ENCODE assay signal across 25 cellular contexts in the genomic region with DNA sequence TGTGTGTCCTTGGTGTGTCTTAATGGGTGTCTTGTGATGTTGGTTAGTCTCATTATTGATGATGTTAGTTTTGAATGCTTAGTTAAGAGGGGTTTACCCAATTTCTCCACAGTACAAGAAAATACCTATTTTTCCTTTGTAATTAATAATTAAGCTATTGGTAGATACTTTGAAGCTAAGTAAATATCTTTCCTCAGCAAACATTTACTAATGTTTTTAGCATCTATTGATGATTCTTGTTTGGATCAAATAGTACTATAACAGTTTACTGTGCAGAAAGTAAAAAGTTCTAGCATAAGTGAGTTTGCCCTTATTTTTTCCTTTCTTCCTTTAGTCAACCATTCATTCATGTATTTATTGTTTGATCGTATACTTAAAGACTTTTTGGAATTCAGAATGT. TPM values are rescaled to one million over a fixed set of nuclear protein-coding genes. Genes with fewer than 3 reads are reported as not detected.
DNase-seq lines count a peak whose midpoint lies in the region; ATAC-seq and TF ChIP-seq lines count a peak whose summit lies in the region.
"Had no signal": no experiment of that assay in that cellular context is flagged by ENCODE, and none has a peak within 500 bp of the region (broad histone marks: within the 10 kb centered on the region; RNA-seq: fewer than 3 reads in every experiment).

No MANE protein-coding gene starts in this region.

- H3K27ac Mint-ChIP-seq in activated CD4-positive, alpha-beta T cell treated with anti-CD3 and anti-CD28 coated beads for 36 hours: no peak overlapping the region
- H3K27ac Mint-ChIP-seq: H9 had no signal

- CTCF ChIA-PET in activated CD4-positive, alpha-beta T cell treated with anti-CD3 and anti-CD28 coated beads for 36 hours (lab: Charles Lee): interaction anchor here (0.7 to 1.4 kb wide), 2 partner anchors 115 to 279 kb away, joined by 3 to 5 read pairs; no protein-coding TSS in a partner anchor

- no peaks in the 10 kb centered on the region for H3K79me2 ChIP-seq in MM.1S (ENCODE audit: low read length)

- no peak for ATAC-seq in heart right ventricle
- ATAC-seq in gastrocnemius medialis: no peak
- ATAC-seq in activated CD4-positive, alpha-beta T cell treated with anti-CD3 and anti-CD28 coated beads for 36 hours: no peak
- no peak for ATAC-seq in activated CD4-positive, CD25-positive, alpha-beta regulatory T cell treated with anti-CD3 and anti-CD28 coated beads, Interleukin-2, amount 50 U/mL, for 24 hours

- no peaks in the 10 kb centered on the region for H3K36me3 Mint-ChIP-seq in activated CD4-positive, alpha-beta T cell treated with anti-CD3 and anti-CD28 coated beads for 36 hours (ENCODE audit: low read depth)

- peak overlapping the region; percentile 1 for H3K27ac ChIP-seq in left ventricle myocardium inferior (replicated peaks)
- H3K27ac ChIP-seq in heart right ventricle: peak overlapping the region in 1 of 10 donors; percentile 5
- peak overlapping the region; percentile 15 to 46 for H3K27ac ChIP-seq in liver (ENCODE audit: low read depth in 1 of 2, low read length in 2 of 2)
- H3K27ac ChIP-seq in gastrocnemius medialis: peak overlapping the region; percentile 39 to 67 (median 53)
- H3K27ac ChIP-seq in MM.1S (ENCODE audit: low read length): no peak overlapping the region
- H3K27ac ChIP-seq: 22Rv1, GM23248, RWPE1 had no signal

- no peaks in the 10 kb centered on the region for H3K4me1 Mint-ChIP-seq in activated CD4-positive, alpha-beta T cell treated with anti-CD3 and anti-CD28 coated beads for 36 hours

- TF ChIP-seq CTCF in left ventricle myocardium inferior (IDR thresholded peaks at IDR 0.05; ENCODE audit: borderline replicate concordance): no peak
- TF ChIP-seq CTCF in heart right ventricle (IDR thresholded peaks at IDR 0.05): no peak
- TF ChIP-seq CTCF in liver (IDR thresholded peaks at IDR 0.05; ENCODE audit: low read depth, low read length, missing input control): no peak
- TF ChIP-seq CTCF in gastrocnemius medialis (IDR thresholded peaks at IDR 0.05 in 4 of 5, conservative IDR thresholded peaks at IDR 0.05 in 1 of 5): no peak
- no peak for TF ChIP-seq CTCF in MM.1S (IDR thresholded peaks at IDR 0.05; ENCODE audit: low read length)

- H3K4me3 ChIP-seq in left ventricle myocardium inferior (no peak overlapping the region), heart right ventricle (no peak overlapping the region), liver (ENCODE audit: low read depth in 1 of 3, low read length in 3 of 3) (no peak overlapping the region), gastrocnemius medialis (no peak overlapping the region), MM.1S (ENCODE audit: low read length) (no peak overlapping the region)
- H3K4me3 ChIP-seq: GM23248 had no signal

- no peaks in the 10 kb centered on the region for H3F3A ChIP-seq in MM.1S (ENCODE audit: insufficient read depth, low read length)

- H3K4me1 ChIP-seq in left ventricle myocardium inferior: peaks cover 85% of the 10 kb centered on the region
- H3K4me1 ChIP-seq in heart right ventricle: peaks cover 3 to 78% (median 45%) of the 10 kb centered on the region in 9 donors
- H3K4me1 ChIP-seq in liver (ENCODE audit: control insufficient read depth in 4 of 4, insufficient read depth in 4 of 4, low read length in 3 of 4): peaks cover 10 to 24% (median 20%) of the 10 kb centered on the region in 4 donors
- H3K4me1 ChIP-seq in gastrocnemius medialis: peaks cover 76 to 87% of the 10 kb centered on the region in 2 donors
- no peaks in the 10 kb centered on the region for H3K4me1 ChIP-seq in MM.1S (ENCODE audit: low read length)

- H3K9me3 ChIP-seq in left ventricle myocardium inferior (replicated peaks) (no peaks in the 10 kb centered on the region), heart right ventricle (no peaks in the 10 kb centered on the region), liver (ENCODE audit: control insufficient read depth in 4 of 4, low read length in 3 of 4) (no peaks in the 10 kb centered on the region), gastrocnemius medialis (no peaks in the 10 kb centered on the region), MM.1S (replicated peaks; ENCODE audit: insufficient read depth, low read length) (no peaks in the 10 kb centered on the region)

- H3K9me3 Mint-ChIP-seq in activated CD4-positive, alpha-beta T cell treated with anti-CD3 and anti-CD28 coated beads for 36 hours (ENCODE audit: low read depth): no peaks in the 10 kb centered on the region
- H3K9me3 Mint-ChIP-seq: H9 had no signal

- H3K27me3 ChIP-seq in left ventricle myocardium inferior (ENCODE audit: low read depth) (no peaks in the 10 kb centered on the region), heart right ventricle (no peaks in the 10 kb centered on the region), liver (ENCODE audit: control insufficient read depth in 4 of 4, insufficient read depth in 4 of 4, low read length in 3 of 4) (no peaks in the 10 kb centered on the region), gastrocnemius medialis (no peaks in the 10 kb centered on the region), MM.1S (replicated peaks; ENCODE audit: insufficient read depth, low read length) (no peaks in the 10 kb centered on the region)

- no peak overlapping the region for H2AFZ ChIP-seq in MM.1S (ENCODE audit: low read length)
- H2AFZ ChIP-seq: GM23248 had no signal

- intact Hi-C loops in left ventricle myocardium inferior (cut with micrococcal nuclease) (loop anchor here (5.0 kb wide), 1 partner anchor 118 kb away; no protein-coding TSS in a partner anchor), heart right ventricle (cut with DNase I) (loop anchor here in 3 of 10 donors (5.0 kb wide), 4 partner anchors 67 to 118 kb away; no protein-coding TSS in a partner anchor), gastrocnemius medialis (cut with DNase I; ENCODE audit: low total_unique reads) (loop anchor here (5.0 kb wide), 1 partner anchor 62 kb away; no protein-coding TSS in a partner anchor)
- intact Hi-C loops in activated CD4-positive, alpha-beta T cell treated with anti-CD3 and anti-CD28 coated beads for 36 hours (cut with DNase I, micrococcal nuclease): no loop called here

- in situ Hi-C loops in gastrocnemius medialis (cut with MboI; ENCODE audit: low sequenced_read_pairs in 4 of 4): no loop called here

- H4K20me1 ChIP-seq in MM.1S (ENCODE audit: insufficient read depth, low read length): no peaks in the 10 kb centered on the region

- H3K9ac ChIP-seq in liver (ENCODE audit: low read depth in 1 of 2, low read length in 2 of 2) (no peak overlapping the region), MM.1S (ENCODE audit: low read length) (no peak overlapping the region)
- H3K9ac ChIP-seq: GM23248 had no signal

- 85 to 88% methylated on average over 1 of the region's 1 CpG for WGBS in heart right ventricle, 2 donors
- WGBS in liver: 45% methylated on average over 1 of the region's 1 CpG

- peaks cover 46% of the 10 kb centered on the region for H3K36me3 ChIP-seq in left ventricle myocardium inferior
- peaks cover 0 to 50% (median 0%) of the 10 kb centered on the region in 9 donors for H3K36me3 ChIP-seq in heart right ventricle
- H3K36me3 ChIP-seq in liver (ENCODE audit: control insufficient read depth in 4 of 4, insufficient read depth in 3 of 4, low read depth in 1 of 4, low read length in 3 of 4): peaks cover 0 to 2% (median 0%) of the 10 kb centered on the region in 4 donors
- H3K36me3 ChIP-seq in gastrocnemius medialis: peaks cover 0 to 8% of the 10 kb centered on the region in 2 donors
- no peaks in the 10 kb centered on the region for H3K36me3 ChIP-seq in MM.1S (replicated peaks; ENCODE audit: insufficient read depth, low read length)

- TF ChIP-seq POLR2A in gastrocnemius medialis (IDR thresholded peaks at IDR 0.05): no peak

- H3K27me3 Mint-ChIP-seq in activated CD4-positive, alpha-beta T cell treated with anti-CD3 and anti-CD28 coated beads for 36 hours: peaks cover 3% of the 10 kb centered on the region

- TF ChIP-seq RAD21 in liver (IDR thresholded peaks at IDR 0.05): no peak

- H3K4me3 Mint-ChIP-seq in activated CD4-positive, alpha-beta T cell treated with anti-CD3 and anti-CD28 coated beads for 36 hours: no peak overlapping the region
- H3K4me3 Mint-ChIP-seq: H9 had no signal

- no peak overlapping the region for H3K4me2 ChIP-seq in MM.1S (ENCODE audit: low read depth, low read length)

- POLR2A ChIA-PET in activated CD4-positive, alpha-beta T cell treated with anti-CD3 and anti-CD28 coated beads for 36 hours (lab: Charles Lee): no interaction called here

- no peaks in the 10 kb centered on the region for H3K9me2 ChIP-seq in MM.1S (replicated peaks; ENCODE audit: insufficient read depth, low read length)

- no peak for DNase-seq in left ventricle myocardium inferior
- DNase-seq in heart right ventricle: no peak
- DNase-seq in gastrocnemius medialis: no peak
- DNase-seq in activated CD4-positive, alpha-beta T cell treated with anti-CD3 and anti-CD28 coated beads for 36 hours: no peak
- DNase-seq in MM.1S: no peak
- no peak for DNase-seq in COR-L47 (lab: John Stamatoyannopoulos, UW)
- DNase-seq: ACHN, DMS153, DND-41, GM23248, H9, KG1, NCI-H1048, NCI-H1417, NCI-H1694 treated with DMSO at 0.1 percent for 48 hours, NCI-H2081 treated with DMSO at 0.1 percent for 48 hours, NCI-H2171, NCI-H226, NCI-H510A, NCI-H69, SHP77 had no signal

TF ChIP-seq in liver, 16 proteins besides CTCF, POLR2A, EP300 and RAD21:
- TF ChIP-seq HNF4A (conservative IDR thresholded peaks at IDR 0.05): no peak
- peak; percentile 22 for TF ChIP-seq FOXA2 (IDR thresholded peaks at IDR 0.05)
TF ChIP-seq in liver: peak in this region for 1.

RNA-seq across cellular contexts. Expression of gene MAP3K20, which starts 19.1 kb away (rescaled TPM):
- total RNA-seq in left ventricle myocardium inferior (466 TPM), heart right ventricle (100 to 1,000 TPM; 357 to 560 (median 437) TPM), liver (10 to 100 TPM; 16.8 to 22.6 TPM), gastrocnemius medialis (100 to 1,000 TPM; 225 to 517 (median 280) TPM)
- polyA plus RNA-seq in heart right ventricle (10 to 100 TPM; 63.2 to 64.7 TPM), liver (10 to 100 TPM in 1 of 2 donors, 1 to 10 TPM in 1; 9.1 to 13.1 TPM)
- 1 to 10 TPM; 8.1 to 8.4 TPM for total RNA-seq in activated CD4-positive, alpha-beta T cell treated with anti-CD3 and anti-CD28 coated beads for 36 hours

Comparison
In these comparisons a context has a peak if more than half of its experiments do, and no peak if none do; other contexts are left out.
1. RNA of gene MAP3K20, which starts 19.1 kb away (total RNA-seq): 466 TPM in left ventricle myocardium inferior (single experiment), 357 to 560 TPM in heart right ventricle and 225 to 517 TPM in gastrocnemius medialis; 16.8 to 22.6 TPM in liver and 8.1 to 8.4 TPM in activated CD4-positive, alpha-beta T cell treated with anti-CD3 and anti-CD28 coated beads for 36 hours; every median in the first group is over 4 times any median in the second.
2. intact Hi-C loops: an anchor here in left ventricle myocardium inferior (5.0 kb wide) and gastrocnemius medialis (5.0 kb wide); none called in activated CD4-positive, alpha-beta T cell treated with anti-CD3 and anti-CD28 coated beads for 36 hours.